ENCODE assay signal across 13 cellular contexts in genomic region chr3:56291244-56291680, GRCh38.
DNase-seq lines count a peak whose midpoint lies in the region; ATAC-seq, FAIRE-seq and TF ChIP-seq lines count a peak whose summit lies in the region.
"Had no signal": no experiment of that assay in that cellular context is flagged by ENCODE, and none has a peak within 500 bp of the region (broad histone marks: within the 10 kb centered on the region; RNA-seq: fewer than 3 reads in every experiment).

No MANE protein-coding gene starts in this region.

- no peaks in the 10 kb centered on the region for H3K27me3 Mint-ChIP-seq in endodermal cell (ENCODE audit: insufficient read depth)

- peaks cover 14% of the 10 kb centered on the region for H3K4me1 ChIP-seq in SJSA1 (replicated peaks)
- no peaks in the 10 kb centered on the region for H3K4me1 ChIP-seq in BE2C
- H3K4me1 ChIP-seq in endodermal cell (ENCODE audit: control insufficient read depth, insufficient read depth, low read length): no peaks in the 10 kb centered on the region
- H3K4me1 ChIP-seq: colonic mucosa, right atrium auricular region had no signal

- H3K4me3 ChIP-seq in SJSA1 (no peak overlapping the region), fibroblast of pulmonary artery (replicated peaks; ENCODE audit: low read depth, low read length) (no peak overlapping the region), BE2C (ENCODE audit: low read depth, low read length) (no peak overlapping the region), endodermal cell (ENCODE audit: low read length) (no peak overlapping the region)
- H3K4me3 ChIP-seq: colonic mucosa, mucosa of descending colon, right atrium auricular region had no signal

- no peaks in the 10 kb centered on the region for H3K9me3 Mint-ChIP-seq in endodermal cell

- peaks cover 21% of the 10 kb centered on the region for H3K4me1 Mint-ChIP-seq in endodermal cell
- H3K4me1 Mint-ChIP-seq: CD4-positive, CD25-positive, alpha-beta regulatory T cell had no signal

- H3K36me3 Mint-ChIP-seq in endodermal cell (ENCODE audit: low read depth): peaks cover 11% of the 10 kb centered on the region
- H3K36me3 Mint-ChIP-seq: CD4-positive, CD25-positive, alpha-beta regulatory T cell had no signal

- 87 to 100% methylated on average over 1 to 3 of the region's 3 CpGs for WGBS in endodermal cell (ENCODE audit: insufficient coverage in 1 of 2, insufficient read length in 1 of 2), 2 experiments

- no peak overlapping the region for H3K9ac ChIP-seq in endodermal cell (ENCODE audit: extremely low read depth, low read length, poor library complexity, severe bottlenecking)

- H3K9me3 ChIP-seq in SJSA1 (replicated peaks) (no peaks in the 10 kb centered on the region), BE2C (no peaks in the 10 kb centered on the region), endodermal cell (ENCODE audit: control insufficient read depth, low read length) (no peaks in the 10 kb centered on the region)
- H3K9me3 ChIP-seq: colonic mucosa, mucosa of descending colon, right atrium auricular region had no signal

- H3K36me3 ChIP-seq in SJSA1 (no peaks in the 10 kb centered on the region), BE2C (no peaks in the 10 kb centered on the region), endodermal cell (ENCODE audit: control insufficient read depth, insufficient read depth, low read length) (no peaks in the 10 kb centered on the region)
- H3K36me3 ChIP-seq: colonic mucosa, right atrium auricular region had no signal

- TF ChIP-seq CTCF in GM10266 (IDR thresholded peaks at IDR 0.05; ENCODE audit: control insufficient read depth, insufficient read depth, low read depth, missing control alignments) (no peak), fibroblast of pulmonary artery (IDR thresholded peaks at IDR 0.05; ENCODE audit: low read length, missing control alignments) (no peak), BE2C (IDR thresholded peaks at IDR 0.05; ENCODE audit: low read depth, low read length) (no peak), endodermal cell (conservative IDR thresholded peaks at IDR 0.05) (no peak)

- DNase-seq in GM10266 (ENCODE audit: extremely low spot score) (peak; percentile 8), SJSA1 (ENCODE audit: low read depth in 1 of 2, low spot score in 2 of 2) (peak; percentile 62 to 85), fibroblast of pulmonary artery (ENCODE audit: low read depth) (peak; percentile 100), NCI-H1417 treated with DMSO at 0.1 percent for 48 hours (lab: John Stamatoyannopoulos, UW) (no peak), BE2C (no peak), GM19239 (ENCODE audit: insufficient read length, low spot score) (no peak), endodermal cell (no peak)
- DNase-seq: CD4-positive, CD25-positive, alpha-beta regulatory T cell; colonic mucosa; mucosa of descending colon; NCI-H1105 had no signal

- H3K27me3 ChIP-seq in SJSA1 (replicated peaks) (no peaks in the 10 kb centered on the region), BE2C (no peaks in the 10 kb centered on the region), endodermal cell (ENCODE audit: control insufficient read depth, insufficient read depth, low read length, poor library complexity, severe bottlenecking) (no peaks in the 10 kb centered on the region)
- H3K27me3 ChIP-seq: colonic mucosa, right atrium auricular region had no signal

- no peak overlapping the region for H3K4me3 Mint-ChIP-seq in endodermal cell
- H3K4me3 Mint-ChIP-seq: CD4-positive, CD25-positive, alpha-beta regulatory T cell had no signal

- H3K27ac ChIP-seq in SJSA1: peak overlapping the region; percentile 36; the same call in 1 of the 2 replicates
- H3K27ac ChIP-seq in endodermal cell (ENCODE audit: low read depth, low read length): no peak overlapping the region
- H3K27ac ChIP-seq: colonic mucosa, right atrium auricular region had no signal

- ATAC-seq in GM21526 (IDR thresholded peaks at IDR 0.05; ENCODE audit: low FRiP score, unreplicated experiment): peak; percentile 49
- ATAC-seq: mucosa of descending colon had no signal

- no peak for FAIRE-seq in GM19239 (lab: Jason Lieb, UNC)

- H3K27ac Mint-ChIP-seq in endodermal cell: no peak overlapping the region
- H3K27ac Mint-ChIP-seq: CD4-positive, CD25-positive, alpha-beta regulatory T cell had no signal

Comparison
In these comparisons a context has a peak if more than half of its experiments do, and no peak if none do; other contexts are left out.
1. DNase-seq: peak in GM10266 (single experiment), SJSA1 (2 of 2) and fibroblast of pulmonary artery (single experiment); none in NCI-H1417 treated with DMSO at 0.1 percent for 48 hours (single experiment), BE2C (single experiment), GM19239 (single experiment) and endodermal cell (single experiment).